11 cellular contexts compared by ENCODE assay signal in the genomic region with DNA sequence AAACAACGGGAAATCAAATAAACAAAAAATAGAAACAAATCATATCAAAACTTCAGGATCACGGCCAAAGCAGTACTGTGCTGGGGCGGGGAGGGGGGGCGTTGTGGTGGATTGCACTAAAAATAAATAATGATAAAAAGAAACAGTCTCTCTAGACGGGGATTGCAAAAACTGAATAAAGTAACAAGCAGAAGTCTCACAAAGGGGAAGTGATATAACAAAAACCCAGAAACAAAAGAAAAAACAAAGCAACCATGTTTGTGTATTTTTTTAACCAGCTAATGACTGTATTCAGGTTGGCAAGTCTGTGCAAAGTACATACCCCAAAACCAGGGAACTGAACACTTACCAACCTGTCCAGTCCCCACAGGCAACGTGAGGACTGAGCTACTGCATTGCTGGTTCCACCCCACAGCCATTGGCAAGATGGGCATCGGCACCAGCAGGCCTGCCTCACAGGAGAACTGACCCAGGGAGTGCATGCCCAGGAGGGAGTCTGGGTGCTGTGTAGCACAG. TPM values are rescaled to one million over a fixed set of nuclear protein-coding genes. Genes with fewer than 3 reads are reported as not detected.
A peak's percentile ranks its signal among the peaks of the same experiment; 100 is the strongest.
DNase-seq lines count a peak whose midpoint lies in the region; ATAC-seq and TF ChIP-seq lines count a peak whose summit lies in the region.
"Had no signal": no experiment of that assay in that cellular context is flagged by ENCODE, and none has a peak within 500 bp of the region (broad histone marks: within the 10 kb centered on the region; RNA-seq: fewer than 3 reads in every experiment).

No MANE protein-coding gene starts in this region.

- ATAC-seq in lower lobe of right lung: peak in 1 of 2 donors; percentile 31

- intact Hi-C loops in mammary epithelial cell (cut with micrococcal nuclease) (no loop called here), lower lobe of right lung (cut with DNase I) (no loop called here), PC-9 (cut with micrococcal nuclease; ENCODE audit: unreplicated experiment) (no loop called here)

- TF ChIP-seq CTCF in mammary epithelial cell (conservative IDR thresholded peaks at IDR 0.05 in 1 of 2, IDR thresholded peaks at IDR 0.05 in 1 of 2; ENCODE audit: extremely low read depth in 1 of 2, insufficient read depth in 1 of 2, low read depth in 1 of 2, low read length in 2 of 2) (no peak), lower lobe of right lung (IDR thresholded peaks at IDR 0.05) (no peak), tibial nerve (IDR thresholded peaks at IDR 0.05) (no peak), PC-9 (conservative IDR thresholded peaks at IDR 0.05) (no peak)

- H3K36me3 ChIP-seq in mammary epithelial cell (ENCODE audit: insufficient read depth, low read length) (no peaks in the 10 kb centered on the region), lower lobe of right lung (no peaks in the 10 kb centered on the region), tibial nerve (no peaks in the 10 kb centered on the region), PC-9 (ENCODE audit: low read depth) (no peaks in the 10 kb centered on the region; the same call in 1 of the 2 replicates)
- H3K36me3 ChIP-seq: MG63 had no signal

- peak overlapping the region; percentile 21 for H3K9ac ChIP-seq in mammary epithelial cell (ENCODE audit: insufficient read depth, low read length)

- no peak for TF ChIP-seq POLR2A in tibial nerve (IDR thresholded peaks at IDR 0.05)

- BruUV-seq in mammary epithelial cell (replicated peaks; lab: Mats Ljungman, UMichigan): no TSS peak
- no TSS peak for BruUV-seq in PC-9 (replicated peaks; lab: Mats Ljungman, UMichigan)

- dilution Hi-C loops in mammary epithelial cell (cut with HindIII; ENCODE audit: low sequenced_read_pairs): no loop called here

- peaks cover 99% of the 10 kb centered on the region for H3K79me2 ChIP-seq in mammary epithelial cell (ENCODE audit: insufficient read depth, low read length)
- H3K79me2 ChIP-seq in PC-9 (ENCODE audit: low read depth): peaks cover 97% of the 10 kb centered on the region

- H3F3A ChIP-seq in PC-9 (ENCODE audit: insufficient read depth, low read depth): no peaks in the 10 kb centered on the region

- H3K9me3 ChIP-seq in mammary epithelial cell (replicated peaks; ENCODE audit: insufficient read depth, low read length) (no peaks in the 10 kb centered on the region), lower lobe of right lung (no peaks in the 10 kb centered on the region), tibial nerve (no peaks in the 10 kb centered on the region), PC-9 (ENCODE audit: insufficient read depth, low read depth) (no peaks in the 10 kb centered on the region)
- H3K9me3 ChIP-seq: MG63 had no signal

- POLR2A ChIA-PET in PC-9 (lab: Charles Lee; ENCODE audit: unreplicated experiment): no interaction called here

- 65% methylated on average over 5 of the region's 7 CpGs for WGBS in mammary epithelial cell (ENCODE audit: low coverage, missing lambda C conversion rate)
- 11 to 18% methylated on average over 7 of the region's 7 CpGs for WGBS in tibial nerve, 2 donors

- H3K27ac ChIP-seq in mammary epithelial cell (ENCODE audit: insufficient read depth, low read depth, low read length) (peak overlapping the region; percentile 70), lower lobe of right lung (peak overlapping the region; percentile 63), tibial nerve (peak overlapping the region in 3 of 4 donors; percentile 10 to 83 (median 74)), PC-9 (no peak overlapping the region)
- H3K27ac ChIP-seq: 22Rv1 had no signal

- no peaks in the 10 kb centered on the region for H3K27me3 ChIP-seq in mammary epithelial cell (ENCODE audit: insufficient read depth, low read length)
- no peaks in the 10 kb centered on the region for H3K27me3 ChIP-seq in lower lobe of right lung (ENCODE audit: low read depth)
- no peaks in the 10 kb centered on the region for H3K27me3 ChIP-seq in tibial nerve
- no peaks in the 10 kb centered on the region for H3K27me3 ChIP-seq in PC-9 (ENCODE audit: insufficient read depth, low read depth)
- H3K27me3 ChIP-seq: MG63 had no signal

- CTCF ChIA-PET in mammary epithelial cell (lab: Charles Lee; ENCODE audit: low non-redundant PET) (no interaction called here), PC-9 (lab: Charles Lee) (no interaction called here)

- H4K20me1 ChIP-seq in mammary epithelial cell (ENCODE audit: insufficient read depth, low read length) (peaks cover 2% of the 10 kb centered on the region), PC-9 (ENCODE audit: insufficient read depth) (peaks cover 20% of the 10 kb centered on the region)

- no peaks in the 10 kb centered on the region for H3K9me2 ChIP-seq in PC-9 (ENCODE audit: insufficient read depth)

- no peak for TF ChIP-seq EP300 in tibial nerve (IDR thresholded peaks at IDR 0.05)

- in situ Hi-C loops in mammary epithelial cell (cut with MboI; ENCODE audit: low sequenced_read_pairs in 2 of 2): no loop called here

- DNase-seq in SKM-1 treated with dmso at 0.1 percent for 144 hours (lab: John Stamatoyannopoulos, UW; ENCODE audit: unreplicated experiment) (peak; percentile 23), SKM-1 (lab: John Stamatoyannopoulos, UW; ENCODE audit: unreplicated experiment) (no peak), mammary epithelial cell (peak; percentile 41), lower lobe of right lung (no peak), tibial nerve (ENCODE audit: low spot score in 2 of 2) (no peak), PC-9 (no peak), NCI-H2227 (lab: John Stamatoyannopoulos, UW; ENCODE audit: unreplicated experiment) (no peak)
- no peak for DNase-seq in activated CD4-positive, CD25-positive, alpha-beta regulatory T cell treated with anti-CD3 and anti-CD28 coated beads, Interleukin-2, amount 50 U/mL, for 72 hours
- DNase-seq: MG63; stimulated activated CD4-positive, alpha-beta T cell treated with anti-CD3 and anti-CD28 coated beads, Interleukin-15, amount 100 ng/mL, for 24 hours had no signal

- H3K4me3 ChIP-seq in mammary epithelial cell (replicated peaks in 1 of 3; ENCODE audit: insufficient read depth in 1 of 3, low read depth in 2 of 3, low read length in 3 of 3) (no peak overlapping the region), lower lobe of right lung (peak overlapping the region; percentile 16), tibial nerve (peak overlapping the region in 2 of 4 donors; percentile 6 to 11), PC-9 (no peak overlapping the region)
- H3K4me3 ChIP-seq: MG63 had no signal

- H3K4me2 ChIP-seq in mammary epithelial cell (ENCODE audit: insufficient read depth, low read depth, low read length): peak overlapping the region; percentile 51
- H3K4me2 ChIP-seq in PC-9: no peak overlapping the region

- no peak overlapping the region for H2AFZ ChIP-seq in mammary epithelial cell (ENCODE audit: low read depth, low read length)
- no peak overlapping the region for H2AFZ ChIP-seq in PC-9

- H3K4me1 ChIP-seq in mammary epithelial cell (ENCODE audit: insufficient read depth, low read length): peaks cover 55% of the 10 kb centered on the region
- peaks cover 72% of the 10 kb centered on the region for H3K4me1 ChIP-seq in lower lobe of right lung
- peaks cover 0 to 95% (median 62%) of the 10 kb centered on the region in 4 donors for H3K4me1 ChIP-seq in tibial nerve
- H3K4me1 ChIP-seq in PC-9 (replicated peaks; ENCODE audit: insufficient read depth): no peaks in the 10 kb centered on the region

RNA-seq across cellular contexts. Expression of a gene that starts 24.1 kb away (rescaled TPM):
- total RNA-seq in mammary epithelial cell (10 to 100 TPM; 57.6 to 98.9 TPM), lower lobe of right lung (34.9 TPM), tibial nerve (10 to 100 TPM; 36.2 to 46.7 (median 41.6) TPM), PC-9 (2021) (40.0 and 40.6 TPM in 2 replicates)
- 15.2 TPM for polyA plus RNA-seq in mammary epithelial cell
- 26.5 TPM for polyA minus RNA-seq in mammary epithelial cell

Comparison
In these comparisons a context has a peak if more than half of its experiments do, and no peak if none do; other contexts are left out.
1. DNase-seq: peak in SKM-1 treated with dmso at 0.1 percent for 144 hours (single experiment) and mammary epithelial cell (single experiment); none in SKM-1 (single experiment), lower lobe of right lung (single experiment), tibial nerve (0 of 2), PC-9 (0 of 2), activated CD4-positive, CD25-positive, alpha-beta regulatory T cell treated with anti-CD3 and anti-CD28 coated beads, Interleukin-2, amount 50 U/mL, for 72 hours (single experiment) and NCI-H2227 (single experiment).